Comparison of ENCODE assay signal across 11 cellular contexts in genomic region chr1:56374026-56374974, GRCh38.
DNase-seq lines count a peak whose midpoint lies in the region; TF ChIP-seq lines count a peak whose summit lies in the region.
"Had no signal": no experiment of that assay in that cellular context is flagged by ENCODE, and none has a peak within 500 bp of the region (broad histone marks: within the 10 kb centered on the region; RNA-seq: fewer than 3 reads in every experiment).

No MANE protein-coding gene starts in this region.

- H2AFZ ChIP-seq in mesenchymal stem cell (ENCODE audit: low read depth, low read length) = no peak overlapping the region

- H3K23ac ChIP-seq in mesenchymal stem cell (ENCODE audit: low read length in 2 of 2) = peak overlapping the region in 1 of 2 experiments; percentile 59

- H3K27me3 ChIP-seq in BE2C (no peaks in the 10 kb centered on the region), ascending aorta (no peaks in the 10 kb centered on the region), mesenchymal stem cell (ENCODE audit: control insufficient read depth in 1 of 2, insufficient read depth in 1 of 2, low read length in 2 of 2) (peaks cover 0 to 7% of the 10 kb centered on the region in 2 experiments), uterus (no peaks in the 10 kb centered on the region), SJCRH30 (no peaks in the 10 kb centered on the region)
- H3K27me3 ChIP-seq: upper lobe of left lung had no signal

- peak overlapping the region; percentile 39 for H3K9ac ChIP-seq in mesenchymal stem cell (ENCODE audit: low read length)

- no peak overlapping the region for H3K4me2 ChIP-seq in mesenchymal stem cell (ENCODE audit: low read length, poor library complexity, severe bottlenecking)

- intact Hi-C loops in ascending aorta (cut with DNase I) = no loop called here
- intact Hi-C loops in posterior vena cava (cut with DNase I) = no loop called here
- intact Hi-C loops in uterus (cut with DNase I; ENCODE audit: low total_unique reads) = no loop called here

- H3K27ac ChIP-seq in ascending aorta (peak overlapping the region; percentile 9 to 71), mesenchymal stem cell (ENCODE audit: low read length, poor library complexity, severe bottlenecking) (no peak overlapping the region), uterus (peak overlapping the region in 1 of 2 donors; percentile 70), SJCRH30 (no peak overlapping the region)
- H3K27ac ChIP-seq: upper lobe of left lung had no signal

- H3K4ac ChIP-seq in mesenchymal stem cell (ENCODE audit: low read depth in 1 of 2, low read length in 2 of 2) = no peak overlapping the region

- TF ChIP-seq POLR2A in uterus (IDR thresholded peaks at IDR 0.05) = no peak

- H3K9me3 ChIP-seq in BE2C (no peaks in the 10 kb centered on the region), ascending aorta (no peaks in the 10 kb centered on the region), mesenchymal stem cell (ENCODE audit: control insufficient read depth, low read length) (no peaks in the 10 kb centered on the region), uterus (no peaks in the 10 kb centered on the region), SJCRH30 (replicated peaks) (no peaks in the 10 kb centered on the region)
- H3K9me3 ChIP-seq: upper lobe of left lung had no signal

- H4K8ac ChIP-seq in mesenchymal stem cell (ENCODE audit: low read length) = no peak overlapping the region

- H3K4me1 ChIP-seq in BE2C = peaks cover 10% of the 10 kb centered on the region
- H3K4me1 ChIP-seq in ascending aorta = peaks cover 7 to 30% of the 10 kb centered on the region in 2 donors
- peaks cover 4% of the 10 kb centered on the region for H3K4me1 ChIP-seq in mesenchymal stem cell (ENCODE audit: control insufficient read depth, insufficient read depth, low read depth, low read length)
- peaks cover 5 to 16% of the 10 kb centered on the region in 2 donors for H3K4me1 ChIP-seq in uterus
- no peaks in the 10 kb centered on the region for H3K4me1 ChIP-seq in SJCRH30

- no peak for TF ChIP-seq CTCF in BE2C (IDR thresholded peaks at IDR 0.05; ENCODE audit: low read depth, low read length)
- no peak for TF ChIP-seq CTCF in ascending aorta (IDR thresholded peaks at IDR 0.05)
- no peak for TF ChIP-seq CTCF in uterus (IDR thresholded peaks at IDR 0.05)

- no peak overlapping the region for H2BK15ac ChIP-seq in mesenchymal stem cell (ENCODE audit: low read depth, poor library complexity, severe bottlenecking)

- DNase-seq in BE2C = peak; percentile 66
- DNase-seq in NCI-H1105 treated with DMSO at 0.1 percent for 48 hours (lab: John Stamatoyannopoulos, UW) = peak; percentile 82
- no peak for DNase-seq in ascending aorta (ENCODE audit: low spot score in 2 of 2)
- no peak for DNase-seq in mesenchymal stem cell
- no peak for DNase-seq in posterior vena cava (ENCODE audit: low spot score)
- no peak for DNase-seq in uterus
- DNase-seq in activated naive CD4-positive, alpha-beta T cell treated with anti-CD3 and anti-CD28 coated beads, Interleukin-2, amount 50 U/mL, for 16 hours = no peak
- no peak for DNase-seq in SJCRH30
- DNase-seq: activated CD8-positive, alpha-beta memory T cell treated with anti-CD3 and anti-CD28 coated beads, Interleukin-2, amount 10 ng/mL, durations not matched to agents 7 days and 5 days; anterior cingulate cortex had no signal

- no peaks in the 10 kb centered on the region for H3K79me1 ChIP-seq in mesenchymal stem cell (replicated peaks; ENCODE audit: low read length, poor library complexity, severe bottlenecking)

- H3K36me3 ChIP-seq in BE2C (no peaks in the 10 kb centered on the region), ascending aorta (no peaks in the 10 kb centered on the region), mesenchymal stem cell (ENCODE audit: control insufficient read depth in 1 of 2, insufficient read depth in 2 of 2, low read depth in 1 of 2, low read length in 2 of 2) (no peaks in the 10 kb centered on the region), uterus (no peaks in the 10 kb centered on the region), SJCRH30 (no peaks in the 10 kb centered on the region)
- H3K36me3 ChIP-seq: upper lobe of left lung had no signal

- peak overlapping the region; percentile 16 to 46 for H3K18ac ChIP-seq in mesenchymal stem cell (ENCODE audit: low read depth in 1 of 2, low read length in 2 of 2)

- H2BK5ac ChIP-seq in mesenchymal stem cell (ENCODE audit: low read depth, low read length, poor library complexity, severe bottlenecking) = no peak overlapping the region

- H2BK120ac ChIP-seq in mesenchymal stem cell (ENCODE audit: low read depth, low read length) = no peak overlapping the region

- 69% methylated on average over 12 of the region's 14 CpGs for WGBS in mesenchymal stem cell

- H2AK5ac ChIP-seq in mesenchymal stem cell (ENCODE audit: low read length, severe bottlenecking) = no peak overlapping the region

- H3K4me3 ChIP-seq in BE2C (ENCODE audit: low read depth, low read length) (peak overlapping the region; percentile 8; the same call in 1 of the 2 replicates), ascending aorta (no peak overlapping the region), mesenchymal stem cell (ENCODE audit: insufficient read depth in 1 of 2, low read depth in 1 of 2, low read length in 2 of 2) (peak overlapping the region in 1 of 2 experiments; percentile 38), uterus (no peak overlapping the region), SJCRH30 (no peak overlapping the region)
- H3K4me3 ChIP-seq: upper lobe of left lung had no signal

- H2BK12ac ChIP-seq in mesenchymal stem cell (ENCODE audit: low read length in 2 of 2) = no peak overlapping the region

- no peak overlapping the region for H3K14ac ChIP-seq in mesenchymal stem cell (ENCODE audit: low read length in 2 of 2)

- no peak overlapping the region for H4K91ac ChIP-seq in mesenchymal stem cell (ENCODE audit: low read length)

Comparison
In these comparisons a context has a peak if more than half of its experiments do, and no peak if none do; other contexts are left out.
1. DNase-seq: peak in BE2C (single experiment) and NCI-H1105 treated with DMSO at 0.1 percent for 48 hours (single experiment); none in ascending aorta (0 of 2), mesenchymal stem cell (single experiment), posterior vena cava (single experiment), uterus (0 of 2), activated naive CD4-positive, alpha-beta T cell treated with anti-CD3 and anti-CD28 coated beads, Interleukin-2, amount 50 U/mL, for 16 hours (single experiment) and SJCRH30 (0 of 2).
2. H3K27ac ChIP-seq: peak in ascending aorta (2 of 2); none in mesenchymal stem cell (single experiment) and SJCRH30 (single experiment).